In the genomic region with DNA sequence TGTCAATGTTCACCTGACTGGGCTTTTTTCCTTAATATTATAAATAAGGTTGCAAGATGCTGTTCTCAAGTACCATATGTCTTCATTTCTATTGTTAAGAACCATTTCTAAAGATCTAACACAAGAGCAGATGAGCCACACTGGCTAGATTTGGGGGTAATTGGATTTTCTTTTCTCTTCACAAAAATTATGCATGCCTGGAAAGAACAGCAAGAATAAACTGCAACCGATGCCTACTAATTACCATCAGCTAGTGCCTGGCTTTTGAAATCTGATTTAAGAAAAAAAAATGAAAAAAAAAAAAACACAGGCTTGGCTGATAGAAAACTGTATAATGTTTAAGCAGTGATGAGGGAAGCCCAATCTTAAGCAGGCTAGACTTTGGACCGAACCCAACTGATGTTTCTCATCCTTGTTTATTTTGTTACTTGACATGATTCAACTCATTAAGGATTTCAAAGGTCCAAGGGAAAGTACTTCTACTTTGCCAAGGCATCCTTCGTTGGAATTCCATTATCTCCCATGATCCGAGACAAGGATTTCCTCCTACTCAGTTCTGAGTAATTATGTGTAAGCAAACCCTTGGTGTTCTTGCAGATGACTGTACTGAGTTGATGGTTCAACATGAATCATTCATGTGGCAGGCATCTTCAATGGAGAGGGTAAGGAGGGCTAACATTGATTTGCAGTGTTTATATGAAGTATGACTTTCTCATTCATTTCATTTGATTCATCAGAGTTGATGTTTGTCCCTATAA, we compare ENCODE assay signal across 10 cellular contexts.
DNase-seq lines count a peak whose midpoint lies in the region; ATAC-seq, FAIRE-seq and TF ChIP-seq lines count a peak whose summit lies in the region.
"Had no signal": no experiment of that assay in that cellular context is flagged by ENCODE, and none has a peak within 500 bp of the region (broad histone marks: within the 10 kb centered on the region; RNA-seq: fewer than 3 reads in every experiment).

No MANE protein-coding gene starts in this region.

- no peaks in the 10 kb centered on the region for H3K36me3 ChIP-seq in lung (ENCODE audit: control insufficient read depth in 2 of 2, insufficient read depth in 2 of 2, low read length in 2 of 2)
- H3K36me3 ChIP-seq: left ventricle myocardium inferior, Peyer's patch had no signal

- CTCF ChIA-PET in AG04450 (lab: Charles Lee), result no interaction called here

- no peaks in the 10 kb centered on the region for H3K27me3 ChIP-seq in AG04450 (ENCODE audit: control insufficient read depth, insufficient read depth, low read length)
- H3K27me3 ChIP-seq in lung (ENCODE audit: control insufficient read depth, insufficient read depth), result no peaks in the 10 kb centered on the region
- H3K27me3 ChIP-seq: Peyer's patch had no signal

- H3K9me3 ChIP-seq in AG04450 (ENCODE audit: control insufficient read depth, insufficient read depth, low read length) (no peaks in the 10 kb centered on the region), lung (ENCODE audit: control insufficient read depth in 2 of 2, insufficient read depth in 1 of 2, low read length in 1 of 2) (no peaks in the 10 kb centered on the region)
- H3K9me3 ChIP-seq: left ventricle myocardium inferior, Peyer's patch had no signal

- POLR2A ChIA-PET in AG04450 (lab: Yijun Ruan, JAX), result interaction anchor here (0.6 kb wide), 2 partner anchors 8 to 164 kb away, joined by 3 read pairs; no protein-coding TSS in a partner anchor

- DNase-seq in AG04450 (ENCODE audit: low read depth, low spot score), result peak; percentile 93
- DNase-seq in HTR-8/SVneo (ENCODE audit: insufficient read length, low spot score), result peak; percentile 28
- peak; percentile 90 to 98 for DNase-seq in cardiac fibroblast (ENCODE audit: low read depth in 2 of 2)
- no peak for DNase-seq in lung (ENCODE audit: low spot score)
- no peak for DNase-seq in activated T-cell treated with anti-CD3 and anti-CD28 coated beads, Interleukin-2, amount 50 U/mL, for 1 hour
- DNase-seq: left ventricle myocardium inferior had no signal

- H3K27ac ChIP-seq in AG04450 (ENCODE audit: low read depth, low read length), result no peak overlapping the region
- H3K27ac ChIP-seq in lung (ENCODE audit: low read depth in 1 of 2, low read length in 1 of 2), result peak overlapping the region in 1 of 2 donors; percentile 33
- H3K27ac ChIP-seq: left ventricle myocardium inferior, Peyer's patch had no signal

- ATAC-seq in lung (ENCODE audit: insufficient read depth, low FRiP score) (peak; percentile 87), GM21786 (IDR thresholded peaks at IDR 0.05; ENCODE audit: unreplicated experiment) (no peak), GM19452 (IDR thresholded peaks at IDR 0.05; ENCODE audit: unreplicated experiment) (no peak), GM19463 (IDR thresholded peaks at IDR 0.05; ENCODE audit: unreplicated experiment) (no peak)

- H3K4me1 ChIP-seq in lung (ENCODE audit: control insufficient read depth in 2 of 2, insufficient read depth in 2 of 2, low read length in 2 of 2), result peaks cover 0 to 6% of the 10 kb centered on the region in 2 donors
- H3K4me1 ChIP-seq: left ventricle myocardium inferior had no signal

- peak; percentile 72 for FAIRE-seq in HTR-8/SVneo (lab: Jason Lieb, UNC)

- TF ChIP-seq CTCF in AG04450 (IDR thresholded peaks at IDR 0.05; ENCODE audit: low read depth, low read length) (no peak), cardiac fibroblast (IDR thresholded peaks at IDR 0.05; ENCODE audit: low read depth, low read length) (no peak), lung (IDR thresholded peaks at IDR 0.05; ENCODE audit: control extremely low read depth, extremely low read depth) (no peak)

- H3K4me3 ChIP-seq in AG04450 (ENCODE audit: low read depth, low read length) (no peak overlapping the region), cardiac fibroblast (replicated peaks in 1 of 2; ENCODE audit: low read depth in 2 of 2, low read length in 2 of 2) (no peak overlapping the region), lung (no peak overlapping the region)
- H3K4me3 ChIP-seq: left ventricle myocardium inferior, Peyer's patch had no signal

- WGBS in lung, 2 donors, result 46 to 72% methylated on average over 4 of the region's 4 CpGs

Comparison
In these comparisons a context has a peak if more than half of its experiments do, and no peak if none do; other contexts are left out.
1. DNase-seq: peak in AG04450 (single experiment), HTR-8/SVneo (single experiment) and cardiac fibroblast (2 of 2); none in lung (single experiment) and activated T-cell treated with anti-CD3 and anti-CD28 coated beads, Interleukin-2, amount 50 U/mL, for 1 hour (single experiment).